Comparison of ENCODE assay signal across 17 cellular contexts in the genomic region with DNA sequence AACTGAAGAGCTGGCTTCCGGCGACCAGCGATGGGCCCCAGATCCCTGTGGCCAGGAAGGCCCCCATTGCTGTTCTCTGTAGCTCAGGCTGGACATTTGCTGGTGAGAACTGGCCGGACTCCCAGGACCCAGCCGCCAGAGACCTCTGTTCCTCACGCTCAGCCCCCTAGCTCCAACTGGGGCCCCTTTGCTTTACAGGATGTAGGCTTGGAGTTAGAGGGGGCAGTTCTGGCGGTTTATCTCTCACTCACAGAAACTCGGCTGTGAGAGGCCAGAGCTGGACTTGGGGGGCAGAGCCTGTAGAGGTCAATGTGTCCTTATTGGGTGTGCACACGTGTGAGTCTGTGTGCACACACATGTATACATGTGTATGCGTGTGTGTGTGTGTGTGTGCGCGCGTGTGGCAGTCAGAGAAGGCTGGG. TPM values are rescaled to one million over a fixed set of nuclear protein-coding genes. Genes with fewer than 3 reads are reported as not detected.
A peak's percentile ranks its signal among the peaks of the same experiment; 100 is the strongest.
DNase-seq lines count a peak whose midpoint lies in the region; ATAC-seq, FAIRE-seq and TF ChIP-seq lines count a peak whose summit lies in the region.
"Had no signal": no experiment of that assay in that cellular context is flagged by ENCODE, and none has a peak within 500 bp of the region (broad histone marks: within the 10 kb centered on the region; RNA-seq: fewer than 3 reads in every experiment).

No MANE protein-coding gene starts in this region.

- no peak for FAIRE-seq in pancreas (lab: Jason Lieb, UNC)

- ATAC-seq in stimulated activated naive CD8-positive, alpha-beta T cell treated with anti-CD3 and anti-CD28 coated beads, Interleukin-15, amount 100 ng/mL, for 72 hours, result no peak
- ATAC-seq in body of pancreas (no peak), pancreas (no peak), GM18502 (IDR thresholded peaks at IDR 0.05; ENCODE audit: poor library complexity, unreplicated experiment) (no peak), HG02870 (IDR thresholded peaks at IDR 0.05; ENCODE audit: unreplicated experiment) (no peak), HG03280 (IDR thresholded peaks at IDR 0.05; ENCODE audit: unreplicated experiment) (no peak)

- H3K27me3 ChIP-seq in body of pancreas, result no peaks in the 10 kb centered on the region
- H3K27me3 ChIP-seq in pancreas, result no peaks in the 10 kb centered on the region
- H3K27me3 ChIP-seq: brain microvascular endothelial cell had no signal

- peaks cover 4% of the 10 kb centered on the region for H3K27me3 Mint-ChIP-seq in stimulated activated naive CD8-positive, alpha-beta T cell treated with anti-CD3 and anti-CD28 coated beads, Interleukin-15, Interleukin-2, amounts not matched to agents 100 ng/mL and 50 ng/mL, for 24 hours
- peaks cover 10% of the 10 kb centered on the region for H3K27me3 Mint-ChIP-seq in stimulated activated naive CD8-positive, alpha-beta T cell treated with anti-CD3 and anti-CD28 coated beads, Interleukin-15, amount 100 ng/mL, for 72 hours

- 76 to 79% methylated on average over 9 to 13 of the region's 13 CpGs for WGBS in body of pancreas, 2 donors
- 83 to 87% methylated on average over 13 of the region's 13 CpGs for whole genome bisulfite sequencing in pancreas, 2 donors

- H3K4me3 Mint-ChIP-seq in stimulated activated naive CD8-positive, alpha-beta T cell treated with anti-CD3 and anti-CD28 coated beads, Interleukin-15, Interleukin-2, amounts not matched to agents 100 ng/mL and 50 ng/mL, for 24 hours, result no peak overlapping the region
- peak overlapping the region in 1 of 2 donors; percentile 39 for H3K4me3 Mint-ChIP-seq in stimulated activated naive CD8-positive, alpha-beta T cell treated with anti-CD3 and anti-CD28 coated beads, Interleukin-15, amount 100 ng/mL, for 72 hours
- H3K4me3 Mint-ChIP-seq: activated naive CD4-positive, alpha-beta T cell treated with anti-CD3 and anti-CD28 coated beads for 36 hours; memory B cell had no signal

- intact Hi-C loops in body of pancreas (cut with DNase I), result no loop called here
- intact Hi-C loops in pancreas (cut with DNase I), result no loop called here

- H3K9me3 ChIP-seq in body of pancreas, result no peaks in the 10 kb centered on the region
- no peaks in the 10 kb centered on the region for H3K9me3 ChIP-seq in pancreas

- peak overlapping the region; percentile 83 for H3K27ac Mint-ChIP-seq in stimulated activated naive CD8-positive, alpha-beta T cell treated with anti-CD3 and anti-CD28 coated beads, Interleukin-15, Interleukin-2, amounts not matched to agents 100 ng/mL and 50 ng/mL, for 24 hours
- H3K27ac Mint-ChIP-seq in stimulated activated naive CD8-positive, alpha-beta T cell treated with anti-CD3 and anti-CD28 coated beads, Interleukin-15, amount 100 ng/mL, for 72 hours, result no peak overlapping the region
- H3K27ac Mint-ChIP-seq: activated naive CD4-positive, alpha-beta T cell treated with anti-CD3 and anti-CD28 coated beads for 36 hours had no signal

- H3K4me1 Mint-ChIP-seq in stimulated activated naive CD8-positive, alpha-beta T cell treated with anti-CD3 and anti-CD28 coated beads, Interleukin-15, Interleukin-2, amounts not matched to agents 100 ng/mL and 50 ng/mL, for 24 hours (ENCODE audit: low read depth), result peaks cover 14% of the 10 kb centered on the region
- H3K4me1 Mint-ChIP-seq in stimulated activated naive CD8-positive, alpha-beta T cell treated with anti-CD3 and anti-CD28 coated beads, Interleukin-15, amount 100 ng/mL, for 72 hours, result peaks cover 27% of the 10 kb centered on the region

- H3K36me3 ChIP-seq in body of pancreas (replicated peaks in 1 of 2; ENCODE audit: insufficient read depth in 1 of 2, low read depth in 2 of 2) (no peaks in the 10 kb centered on the region), pancreas (no peaks in the 10 kb centered on the region)
- H3K36me3 ChIP-seq: brain microvascular endothelial cell had no signal

- H3K27ac ChIP-seq in body of pancreas (peak overlapping the region in 3 of 4 donors; percentile 69 to 81 (median 76)), pancreas (peak overlapping the region; percentile 22 to 67 (median 41))
- H3K27ac ChIP-seq: brain microvascular endothelial cell had no signal

- DNase-seq in stimulated activated naive CD8-positive, alpha-beta T cell treated with anti-CD3 and anti-CD28 coated beads, Interleukin-15, amount 100 ng/mL, for 72 hours, result no peak
- peak in 1 of 4 donors; percentile 6 for DNase-seq in body of pancreas
- no peak for DNase-seq in pancreas
- DNase-seq in epidermal melanocyte (ENCODE audit: insufficient read length, low spot score), result no peak
- DNase-seq: activated naive CD4-positive, alpha-beta T cell treated with anti-CD3 and anti-CD28 coated beads for 36 hours; brain microvascular endothelial cell; dermis blood vessel endothelial cell; NCI-H187; NCI-H524 treated with DMSO at 0.1 percent for 48 hours; OCI-M1; stimulated activated CD4-positive, alpha-beta T cell treated with anti-CD3 and anti-CD28 coated beads, Interleukin-4, amount 100 ng/mL, for 4 hours; T1000 had no signal

- TF ChIP-seq POLR2A in body of pancreas (IDR thresholded peaks at IDR 0.05), result no peak

- no peaks in the 10 kb centered on the region for H3K9me3 Mint-ChIP-seq in stimulated activated naive CD8-positive, alpha-beta T cell treated with anti-CD3 and anti-CD28 coated beads, Interleukin-15, Interleukin-2, amounts not matched to agents 100 ng/mL and 50 ng/mL, for 24 hours
- no peaks in the 10 kb centered on the region for H3K9me3 Mint-ChIP-seq in stimulated activated naive CD8-positive, alpha-beta T cell treated with anti-CD3 and anti-CD28 coated beads, Interleukin-15, amount 100 ng/mL, for 72 hours
- H3K9me3 Mint-ChIP-seq: activated naive CD4-positive, alpha-beta T cell treated with anti-CD3 and anti-CD28 coated beads for 36 hours; memory B cell had no signal

- H3K4me3 ChIP-seq in body of pancreas (no peak overlapping the region), pancreas (peak overlapping the region in 1 of 4 donors; percentile 8)

- H3K36me3 Mint-ChIP-seq in stimulated activated naive CD8-positive, alpha-beta T cell treated with anti-CD3 and anti-CD28 coated beads, Interleukin-15, Interleukin-2, amounts not matched to agents 100 ng/mL and 50 ng/mL, for 24 hours (ENCODE audit: low read depth), result no peaks in the 10 kb centered on the region

- TF ChIP-seq CTCF in body of pancreas (IDR thresholded peaks at IDR 0.05) (no peak), pancreas (IDR thresholded peaks at IDR 0.05) (no peak)

- peaks cover 32% of the 10 kb centered on the region for H3K4me1 ChIP-seq in body of pancreas
- H3K4me1 ChIP-seq in pancreas, result no peaks in the 10 kb centered on the region

RNA-seq across cellular contexts. Expression of a gene that starts 0.5 kb away (rescaled TPM):
- total RNA-seq in body of pancreas (10 to 100 TPM in 1 of 2 donors, 1 to 10 TPM in 1; 8.9 to 15.6 TPM), pancreas (1 to 10 TPM in 3 of 6 donors, under 1 TPM in 3; 0.47 to 6.2 (median 1.2) TPM)
- 1 to 10 TPM in 1 of 2 donors, under 1 TPM in 1; 0.33 to 1.5 TPM for polyA plus RNA-seq in pancreas
